8 cellular contexts compared by ENCODE assay signal in genomic region chr12:51047655-51048540, GRCh38. TPM values are rescaled to one million over a fixed set of nuclear protein-coding genes. Genes with fewer than 3 reads are reported as not detected.
A peak's percentile ranks its signal among the peaks of the same experiment; 100 is the strongest.
DNase-seq lines count a peak whose midpoint lies in the region; TF ChIP-seq lines count a peak whose summit lies in the region.

LETMD1 (plus strand) TSS chr12:51048327; CDS start chr12:51048357, 30 bp downstream.

- H4K20me1 ChIP-seq in MM.1S (ENCODE audit: insufficient read depth, low read length) (no peaks in the 10 kb centered on the region), neural cell (ENCODE audit: insufficient read depth) (no peaks in the 10 kb centered on the region)

- H3F3A ChIP-seq in MM.1S (ENCODE audit: insufficient read depth, low read length) = peaks cover 10% of the 10 kb centered on the region
- H3F3A ChIP-seq in neural cell (ENCODE audit: insufficient read depth, low read length, poor library complexity, severe bottlenecking) = no peaks in the 10 kb centered on the region

- H3K79me2 ChIP-seq in MM.1S (ENCODE audit: low read length) (peaks cover 24% of the 10 kb centered on the region), neural cell (replicated peaks; ENCODE audit: insufficient read depth, low read length) (peaks cover 5% of the 10 kb centered on the region)

- peak; percentile 93 for TF ChIP-seq CTCF in MM.1S (IDR thresholded peaks at IDR 0.05; ENCODE audit: low read length)
- TF ChIP-seq CTCF in fibroblast of villous mesenchyme (IDR thresholded peaks at IDR 0.05; ENCODE audit: insufficient read depth, low read depth, low read length) = peak; percentile 93
- peak; percentile 98 for TF ChIP-seq CTCF in neural cell (IDR thresholded peaks at IDR 0.05; ENCODE audit: poor library complexity, severe bottlenecking)
- peak in 5 of 7 experiments; percentile 77 to 93 (median 83) for TF ChIP-seq CTCF in stomach (IDR thresholded peaks at IDR 0.05)

- H3K9me2 ChIP-seq in MM.1S (replicated peaks; ENCODE audit: insufficient read depth, low read length) = no peaks in the 10 kb centered on the region
- no peaks in the 10 kb centered on the region for H3K9me2 ChIP-seq in neural cell (ENCODE audit: insufficient read depth, low read length)

- H3K9me3 ChIP-seq in MM.1S (replicated peaks; ENCODE audit: insufficient read depth, low read length) = no peaks in the 10 kb centered on the region
- H3K9me3 ChIP-seq in neural cell (ENCODE audit: low read length) = no peaks in the 10 kb centered on the region
- H3K9me3 ChIP-seq in stomach = no peaks in the 10 kb centered on the region

- H3K4me2 ChIP-seq in MM.1S (ENCODE audit: low read depth, low read length) (peak within 1 kb of the TSS; percentile 71), neural cell (ENCODE audit: low read length) (peak within 1 kb of the TSS; percentile 66)

- TF ChIP-seq EP300 in neural cell (conservative IDR thresholded peaks at IDR 0.05; ENCODE audit: poor library complexity, severe bottlenecking) = peak; percentile 54
- no peak for TF ChIP-seq EP300 in stomach (IDR thresholded peaks at IDR 0.05)

- DNase-seq in GF-D8 (lab: John Stamatoyannopoulos, UW) (peak; percentile 97), HCEC 1CT (peak; percentile 99), MM.1S (peak; percentile 98), SIG-M5 (lab: John Stamatoyannopoulos, UW) (peak; percentile 99), activated gamma-delta T cell (lab: John Stamatoyannopoulos, UW) (peak; percentile 60), fibroblast of villous mesenchyme (ENCODE audit: low read depth) (peak; percentile 99), stomach (peak; percentile 94)

- H3K4me3 ChIP-seq in MM.1S (ENCODE audit: low read length) = peak within 1 kb of the TSS; percentile 90
- peak within 1 kb of the TSS; percentile 97 for H3K4me3 ChIP-seq in fibroblast of villous mesenchyme (ENCODE audit: low read depth, low read length)
- H3K4me3 ChIP-seq in neural cell (ENCODE audit: low read length) = peak within 1 kb of the TSS; percentile 71
- peak within 1 kb of the TSS; percentile 76 to 90 (median 82) for H3K4me3 ChIP-seq in stomach

- H3K9ac ChIP-seq in MM.1S (ENCODE audit: low read length) (peak within 1 kb of the TSS; percentile 86), neural cell (ENCODE audit: low read length) (peak within 1 kb of the TSS; percentile 77)

- TF ChIP-seq RAD21 in neural cell (conservative IDR thresholded peaks at IDR 0.05) = peak; percentile 77

- peak within 1 kb of the TSS; percentile 77 for H2AFZ ChIP-seq in MM.1S (ENCODE audit: low read length)
- peak within 1 kb of the TSS; percentile 51 for H2AFZ ChIP-seq in neural cell (ENCODE audit: low read depth, low read length)

- WGBS in stomach, 5 donors = 3 to 4% (median 3%) methylated on average over 49 to 51 of the region's 51 CpGs

- intact Hi-C loops in stomach (cut with DNase I; ENCODE audit: low total_unique reads) = no loop called here

- H3K27ac ChIP-seq in MM.1S (ENCODE audit: low read length) (peak within 1 kb of the TSS; percentile 80), neural cell (ENCODE audit: low read length) (peak within 1 kb of the TSS; percentile 86), stomach (peak within 1 kb of the TSS; percentile 93 to 98 (median 97))

- no peaks in the 10 kb centered on the region for H3K36me3 ChIP-seq in MM.1S (replicated peaks; ENCODE audit: insufficient read depth, low read length)
- H3K36me3 ChIP-seq in neural cell (ENCODE audit: insufficient read depth, low read length) = no peaks in the 10 kb centered on the region
- peaks cover 18 to 29% (median 23%) of the 10 kb centered on the region in 4 donors for H3K36me3 ChIP-seq in stomach

- H3K27me3 ChIP-seq in MM.1S (replicated peaks; ENCODE audit: insufficient read depth, low read length) (no peaks in the 10 kb centered on the region), neural cell (ENCODE audit: insufficient read depth, low read depth, low read length) (no peaks in the 10 kb centered on the region), stomach (no peaks in the 10 kb centered on the region)

- no peak for TF ChIP-seq POLR2A in stomach (IDR thresholded peaks at IDR 0.05)

- peaks cover 10% of the 10 kb centered on the region; the same call in 1 of the 2 replicates for H3K4me1 ChIP-seq in MM.1S (ENCODE audit: low read length)
- H3K4me1 ChIP-seq in stomach = peaks cover 22 to 43% (median 29%) of the 10 kb centered on the region in 4 donors

TF ChIP-seq in neural cell, 6 proteins besides CTCF, POLR2A, EP300 and RAD21:
- TF ChIP-seq TAF1 (IDR thresholded peaks at IDR 0.05; ENCODE audit: low read depth) = peak; percentile 75
- no peak for TF ChIP-seq EZH2 (IDR thresholded peaks at IDR 0.05; ENCODE audit: borderline replicate concordance, insufficient read depth, low read length, poor library complexity, severe bottlenecking)
- TF ChIP-seq REST (IDR thresholded peaks at IDR 0.05; ENCODE audit: borderline replicate concordance) = peak; percentile 74
- TF ChIP-seq SMC3 (conservative IDR thresholded peaks at IDR 0.05; ENCODE audit: poor library complexity) = peak; percentile 79
- peak; percentile 85 for TF ChIP-seq POLR2AphosphoS5 (IDR thresholded peaks at IDR 0.05)
- peak; percentile 81 for TF ChIP-seq MXI1 (conservative IDR thresholded peaks at IDR 0.05; ENCODE audit: poor library complexity, severe bottlenecking)

RNA-seq across cellular contexts. Expression of gene LETMD1, which starts in this region (rescaled TPM):
- 23.7 and 25.8 TPM in 2 replicates for total RNA-seq in fibroblast of villous mesenchyme
- polyA plus RNA-seq in neural cell = 97.4 and 101 TPM in 2 replicates
- polyA minus RNA-seq in neural cell = 52.8 and 61.8 TPM in 2 replicates
- total RNA-seq in stomach = 100 to 1,000 TPM in 2 of 5 donors, 10 to 100 TPM in 3; 33.6 to 527 (median 92.9) TPM
- polyA plus RNA-seq in stomach = 10 to 100 TPM; 41.8 to 79.4 (median 70.6) TPM

Comparison
In these comparisons a context has a peak if more than half of its experiments do, and no peak if none do; other contexts are left out.
1. Peak in every context shown above with its lines: DNase-seq, H3K4me3 ChIP-seq and H3K27ac ChIP-seq.